ENCODE assay signal across 1 cellular context in genomic region chr21:36479415-36480402, GRCh38.
TF ChIP-seq lines count a peak whose summit lies in the region.

Gene CLDN14 (minus strand): TSS chr21:36480122. CDS start chr21:36461695, 18,427 bp downstream.

TF ChIP-seq in SK-N-SH treated with all-trans-retinoic acid at 6 μM for 48 hours, 23 proteins besides CTCF, POLR2A, EP300 and RAD21 (continued from another document):
- TF ChIP-seq TSHZ2 (CRISPR knock-in tag; IDR thresholded peaks at IDR 0.05) = no peak
- no peak for TF ChIP-seq CSDC2 (CRISPR knock-in tag; IDR thresholded peaks at IDR 0.05)
- TF ChIP-seq ZNF565 (CRISPR knock-in tag; conservative IDR thresholded peaks at IDR 0.05; ENCODE audit: low read depth) = no peak
